ENCODE assay signal across 11 cellular contexts in the genomic region with DNA sequence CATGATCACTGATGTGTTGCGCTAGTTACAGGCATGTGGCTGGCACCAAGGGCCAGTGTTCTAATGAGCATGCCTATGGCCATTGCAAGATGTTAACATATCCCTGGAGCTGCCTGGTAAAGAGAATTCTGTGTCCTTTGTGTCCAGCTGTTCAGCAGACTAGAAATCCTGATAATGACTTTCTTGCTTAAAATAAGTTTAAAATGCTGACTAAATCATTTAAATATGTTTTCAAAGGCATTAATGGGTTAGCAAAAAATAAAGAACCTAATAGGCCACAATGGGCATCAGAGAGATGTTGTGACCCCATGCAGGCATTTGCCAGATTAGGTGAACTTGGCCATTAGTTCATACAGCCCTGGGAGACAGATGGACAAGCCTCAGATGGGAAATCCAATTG.
"Had no signal": no experiment of that assay in that cellular context is flagged by ENCODE, and none has a peak within 500 bp of the region (broad histone marks: within the 10 kb centered on the region; RNA-seq: fewer than 3 reads in every experiment).

No MANE protein-coding gene starts in this region.

- ATAC-seq: GM23338, HCT116 had no signal

- H3K4me3 ChIP-seq: GM23248, GM23338, HAP-1 had no signal

- H2AFZ ChIP-seq: GM23248, GM23338 had no signal

- H3K4me2 ChIP-seq: GM23338 had no signal

- H3K9me3 ChIP-seq: HAP-1 had no signal

- H3K9me3 Mint-ChIP-seq: H9 had no signal

- H3K36me3 ChIP-seq: HAP-1 had no signal

- DNase-seq: GM23248, GOT3, H7, H9, HCEC 1CT, HFFc6 had no signal

- H3K4me3 Mint-ChIP-seq: GM23338, H9, HFFc6 had no signal

- H3K27ac ChIP-seq: GM23248 had no signal

- FAIRE-seq: H1, H54 had no signal

- H3K27ac Mint-ChIP-seq: GM23338, H9, HFFc6 had no signal

- H3K9ac ChIP-seq: GM23248 had no signal

- H3K4me1 ChIP-seq: HAP-1 had no signal
